20 cellular contexts compared by ENCODE assay signal in the genomic region with DNA sequence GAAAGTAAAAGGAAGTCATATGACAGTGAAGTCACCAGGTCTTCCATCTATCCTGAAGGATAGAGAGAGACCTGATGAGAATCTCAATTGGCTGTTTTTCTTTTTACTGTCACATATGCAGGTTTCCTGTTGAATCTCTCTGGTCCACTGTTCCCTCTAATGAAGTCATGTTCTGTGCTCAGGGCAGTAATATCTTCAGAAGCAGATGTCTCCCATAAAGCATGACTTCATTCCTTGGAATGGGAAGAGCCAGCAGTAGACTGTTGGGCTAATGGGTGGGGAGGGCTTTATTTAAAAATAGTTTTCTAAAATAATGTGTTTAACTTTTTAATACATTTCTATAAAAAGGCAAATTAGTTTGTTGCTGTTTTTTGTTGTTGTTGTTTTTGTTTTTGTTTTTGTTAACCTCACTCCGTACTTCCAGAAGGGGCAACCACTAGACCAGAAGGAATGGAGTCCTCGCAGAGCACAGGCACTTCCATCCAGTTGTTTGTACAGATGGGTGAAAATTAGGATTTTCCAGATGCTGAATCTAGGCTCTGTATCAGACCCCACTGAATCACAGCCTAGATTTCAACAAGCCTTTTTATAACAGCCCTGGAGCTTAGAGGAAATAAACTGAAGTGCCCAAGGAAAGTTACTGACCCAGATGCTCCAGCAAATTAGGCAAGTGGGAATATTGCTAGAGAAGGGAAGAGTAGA. TPM values are rescaled to one million over a fixed set of nuclear protein-coding genes. Genes with fewer than 3 reads are reported as not detected.
DNase-seq lines count a peak whose midpoint lies in the region; ATAC-seq and TF ChIP-seq lines count a peak whose summit lies in the region.
"Had no signal": no experiment of that assay in that cellular context is flagged by ENCODE, and none has a peak within 500 bp of the region (broad histone marks: within the 10 kb centered on the region; RNA-seq: fewer than 3 reads in every experiment).

No MANE protein-coding gene starts in this region.

- H3K4me1 ChIP-seq in left ventricle myocardium inferior = peaks cover 23% of the 10 kb centered on the region
- peaks cover 0 to 27% (median 0%) of the 10 kb centered on the region in 3 donors for H3K4me1 ChIP-seq in gastroesophageal sphincter
- H3K4me1 ChIP-seq: A549 had no signal

- no peak for TF ChIP-seq EP300 in gastroesophageal sphincter (IDR thresholded peaks at IDR 0.05)

- TF ChIP-seq CTCF in left ventricle myocardium inferior (IDR thresholded peaks at IDR 0.05; ENCODE audit: borderline replicate concordance) (no peak), gastroesophageal sphincter (IDR thresholded peaks at IDR 0.05) (no peak), type B pancreatic cell (conservative IDR thresholded peaks at IDR 0.05) (no peak)
- no peak for TF ChIP-seq CTCF in CD4-positive, alpha-beta T cell (IDR thresholded peaks at IDR 0.05)

- intact Hi-C loops in left ventricle myocardium inferior (cut with micrococcal nuclease) = no loop called here
- intact Hi-C loops in cardiac septum (cut with DNase I) = no loop called here
- intact Hi-C loops in CD4-positive, alpha-beta T cell (cut with DNase I, micrococcal nuclease) = no loop called here

- no peak for TF ChIP-seq POLR2A in gastroesophageal sphincter (IDR thresholded peaks at IDR 0.05)

- no peaks in the 10 kb centered on the region for H3K4me1 Mint-ChIP-seq in type B pancreatic cell (ENCODE audit: unreplicated experiment)
- H3K4me1 Mint-ChIP-seq in CD4-positive, alpha-beta T cell (ENCODE audit: low read depth) = no peaks in the 10 kb centered on the region
- H3K4me1 Mint-ChIP-seq: CD4-positive, alpha-beta memory T cell had no signal

- CTCF ChIA-PET in CD4-positive, alpha-beta T cell (lab: Charles Lee) = no interaction called here

- H3K27ac ChIP-seq in left ventricle myocardium inferior (replicated peaks) (peak overlapping the region; percentile 23), gastroesophageal sphincter (peak overlapping the region; percentile 23 to 54 (median 42))
- H3K27ac ChIP-seq in CD4-positive, alpha-beta T cell (ENCODE audit: low read depth, low read length) = no peak overlapping the region
- H3K27ac ChIP-seq: 22Rv1, A549, C4-2B had no signal

- 50% methylated on average over 2 of the region's 2 CpGs; no CpG with 5 or more reads in 1 of the 2 donors for WGBS in gastroesophageal sphincter (ENCODE audit: low coverage in 1 of 2), 2 donors

- no peaks in the 10 kb centered on the region for H3K27me3 Mint-ChIP-seq in type B pancreatic cell
- H3K27me3 Mint-ChIP-seq in CD4-positive, alpha-beta T cell = no peaks in the 10 kb centered on the region
- H3K27me3 Mint-ChIP-seq: CD4-positive, alpha-beta memory T cell had no signal

- H3K27me3 ChIP-seq in left ventricle myocardium inferior (ENCODE audit: low read depth) (no peaks in the 10 kb centered on the region), gastroesophageal sphincter (no peaks in the 10 kb centered on the region)
- H3K27me3 ChIP-seq in CD4-positive, alpha-beta T cell (ENCODE audit: control insufficient read depth, insufficient read depth, low read length) = no peaks in the 10 kb centered on the region

- no peak overlapping the region for H3K27ac Mint-ChIP-seq in type B pancreatic cell
- H3K27ac Mint-ChIP-seq in CD4-positive, alpha-beta T cell = no peak overlapping the region
- H3K27ac Mint-ChIP-seq: CD4-positive, alpha-beta memory T cell; H9 had no signal

- ATAC-seq in gastroesophageal sphincter = no peak
- ATAC-seq in CD4-positive, alpha-beta T cell (ENCODE audit: poor library complexity) = no peak
- ATAC-seq: A549, GM12878 had no signal

- no peaks in the 10 kb centered on the region for H3K9me3 ChIP-seq in left ventricle myocardium inferior (replicated peaks)
- no peaks in the 10 kb centered on the region for H3K9me3 ChIP-seq in gastroesophageal sphincter
- no peaks in the 10 kb centered on the region for H3K9me3 ChIP-seq in CD4-positive, alpha-beta T cell (ENCODE audit: control insufficient read depth, low read length)
- H3K9me3 ChIP-seq: A549 had no signal

- peak; percentile 43 for DNase-seq in DMS 273 (lab: John Stamatoyannopoulos, UW; ENCODE audit: unreplicated experiment)
- no peak for DNase-seq in DMS 273 treated with DMSO at 0.1 percent for 48 hours (lab: John Stamatoyannopoulos, UW)
- no peak for DNase-seq in left ventricle myocardium inferior
- no peak for DNase-seq in cardiac septum (ENCODE audit: low spot score)
- no peak for DNase-seq in type B pancreatic cell (ENCODE audit: extremely low spot score, unreplicated experiment)
- no peak for DNase-seq in CD4-positive, alpha-beta T cell
- DNase-seq: AML-193; CD4-positive, alpha-beta memory T cell; DMS53; DND-41; EL; H9 had no signal

- POLR2A ChIA-PET in CD4-positive, alpha-beta T cell (lab: Charles Lee) = no interaction called here

- H3K36me3 ChIP-seq in left ventricle myocardium inferior (no peaks in the 10 kb centered on the region), gastroesophageal sphincter (no peaks in the 10 kb centered on the region)

- H3K4me3 Mint-ChIP-seq in type B pancreatic cell = no peak overlapping the region
- no peak overlapping the region for H3K4me3 Mint-ChIP-seq in CD4-positive, alpha-beta T cell
- H3K4me3 Mint-ChIP-seq: CD4-positive, alpha-beta memory T cell; H9 had no signal

- no peak overlapping the region for H3K4me3 ChIP-seq in left ventricle myocardium inferior
- no peak overlapping the region for H3K4me3 ChIP-seq in gastroesophageal sphincter
- H3K4me3 ChIP-seq: A549, GM12878 had no signal

- H3K9me3 Mint-ChIP-seq in type B pancreatic cell = no peaks in the 10 kb centered on the region
- peaks cover 2% of the 10 kb centered on the region for H3K9me3 Mint-ChIP-seq in CD4-positive, alpha-beta T cell

- H3K36me3 Mint-ChIP-seq in type B pancreatic cell = no peaks in the 10 kb centered on the region
- no peaks in the 10 kb centered on the region for H3K36me3 Mint-ChIP-seq in CD4-positive, alpha-beta T cell (ENCODE audit: low read depth)
- H3K36me3 Mint-ChIP-seq: CD4-positive, alpha-beta memory T cell had no signal

RNA-seq across cellular contexts. Expression of gene AWAT2, which starts 54.2 kb away (rescaled TPM):
- total RNA-seq in left ventricle myocardium inferior = not detected
- not detected for total RNA-seq in cardiac septum
- total RNA-seq in gastroesophageal sphincter = not detected
- total RNA-seq in type B pancreatic cell (ENCODE audit: low replicate concordance) = not detected in 2 replicates
- not detected for total RNA-seq in CD4-positive, alpha-beta T cell
- total RNA-seq: CD4-positive, alpha-beta memory T cell; G401; GM12878; H1; H9; HT-29 had no signal
